Comparison of ENCODE assay signal across 17 cellular contexts in the genomic region with DNA sequence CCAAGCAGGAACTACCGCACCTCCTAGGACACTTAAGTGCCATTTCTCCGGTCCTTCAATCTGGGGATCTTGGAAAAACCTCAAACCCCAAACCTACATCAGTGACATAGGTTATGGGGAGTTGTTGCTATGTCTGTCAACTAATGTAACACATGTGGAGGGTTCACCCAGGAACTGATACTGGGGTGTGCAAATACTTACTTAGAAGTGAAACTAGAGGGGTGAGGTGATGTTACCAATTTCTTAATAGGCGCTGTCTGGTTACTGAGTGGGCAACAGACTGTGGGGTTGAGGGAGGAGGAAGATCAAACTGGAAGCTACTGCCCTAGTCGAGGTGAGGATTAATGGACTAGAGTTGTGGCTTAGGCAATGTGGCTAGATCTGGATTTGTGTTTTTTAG. TPM values are rescaled to one million over a fixed set of nuclear protein-coding genes. Genes with fewer than 3 reads are reported as not detected.
DNase-seq lines count a peak whose midpoint lies in the region; ATAC-seq, FAIRE-seq and TF ChIP-seq lines count a peak whose summit lies in the region.
"Had no signal": no experiment of that assay in that cellular context is flagged by ENCODE, and none has a peak within 500 bp of the region (broad histone marks: within the 10 kb centered on the region; RNA-seq: fewer than 3 reads in every experiment).

No MANE protein-coding gene starts in this region.

- no peaks in the 10 kb centered on the region for H4K20me1 ChIP-seq in H9 (ENCODE audit: control insufficient read depth, insufficient read depth, insufficient read length)

- no peak overlapping the region for H3K18ac ChIP-seq in H9 (ENCODE audit: insufficient read length, low read depth, low read length)

- TF ChIP-seq POLR2A in tibial nerve (IDR thresholded peaks at IDR 0.05) = no peak

- H3K4me3 ChIP-seq in CD4-positive, alpha-beta memory T cell (ENCODE audit: low read length in 2 of 2) = peak overlapping the region in 1 of 2 donors; percentile 28
- H3K4me3 ChIP-seq in tibial nerve = no peak overlapping the region

- no peak overlapping the region for H3K4me2 ChIP-seq in H9 (ENCODE audit: insufficient read depth, insufficient read length, low read length)

- no peaks in the 10 kb centered on the region for H3K27me3 ChIP-seq in CD4-positive, alpha-beta memory T cell (ENCODE audit: insufficient read depth, low read length)
- no peaks in the 10 kb centered on the region for H3K27me3 ChIP-seq in H9 (ENCODE audit: insufficient read depth, low read length)
- no peaks in the 10 kb centered on the region for H3K27me3 ChIP-seq in tibial nerve

- H3K4me1 Mint-ChIP-seq in CD4-positive, alpha-beta memory T cell = peaks cover 23 to 51% (median 40%) of the 10 kb centered on the region in 4 donors
- H3K4me1 Mint-ChIP-seq in H9 (peaks cover 11 to 16% of the 10 kb centered on the region in 2 experiments), neural crest cell (peaks cover 26% of the 10 kb centered on the region)
- peaks cover 43% of the 10 kb centered on the region for H3K4me1 Mint-ChIP-seq in activated naive CD8-positive, alpha-beta T cell treated with anti-CD3 and anti-CD28 coated beads, Interleukin-2, amount 50 U/mL, for 24 hours

- no peak overlapping the region for H3K27ac ChIP-seq in CD4-positive, alpha-beta memory T cell (ENCODE audit: low read depth, low read length)
- H3K27ac ChIP-seq in H9 (ENCODE audit: insufficient read length, low read depth, low read length) (no peak overlapping the region), tibial nerve (no peak overlapping the region)

- no peak overlapping the region for H2AK5ac ChIP-seq in H9 (ENCODE audit: insufficient read length, low read length)

- TF ChIP-seq CTCF in H9 (conservative IDR thresholded peaks at IDR 0.05) (no peak), neural crest cell (conservative IDR thresholded peaks at IDR 0.05) (no peak), tibial nerve (IDR thresholded peaks at IDR 0.05) (no peak)

- no peak for ATAC-seq in activated naive CD8-positive, alpha-beta T cell treated with anti-CD3 and anti-CD28 coated beads, Interleukin-2, amount 50 U/mL, for 24 hours
- ATAC-seq: activated CD4-positive, CD25-positive, alpha-beta regulatory T cell treated with anti-CD3 and anti-CD28 coated beads, Interleukin-2, amount 50 U/mL, for 24 hours; right cardiac atrium had no signal

- H2BK120ac ChIP-seq in H9 (ENCODE audit: low read depth, low read length, poor library complexity, severe bottlenecking) = no peak overlapping the region

- WGBS in H9 (ENCODE audit: extremely low coverage, insufficient read length, low lambda C conversion rate) = no CpG with 5 or more reads among the region's 4 CpGs
- 99% methylated on average over 4 of the region's 4 CpGs for WGBS in tibial nerve, 2 donors

- no peak overlapping the region for H3K4ac ChIP-seq in H9 (ENCODE audit: low read depth, low read length)

- no peaks in the 10 kb centered on the region for H3K79me1 ChIP-seq in H9 (ENCODE audit: insufficient read depth, low read depth, low read length, poor library complexity, severe bottlenecking)

- no peak for DNase-seq in CD4-positive, alpha-beta memory T cell
- DNase-seq in H9 (no peak), neural crest cell (ENCODE audit: low read depth, low spot score) (no peak), tibial nerve (ENCODE audit: low spot score in 2 of 2) (no peak), KG1 (lab: John Stamatoyannopoulos, UW) (no peak), urothelium cell line (ENCODE audit: low spot score) (no peak)
- DNase-seq in activated naive CD8-positive, alpha-beta T cell treated with anti-CD3 and anti-CD28 coated beads, Interleukin-2, amount 50 U/mL, for 24 hours = no peak
- DNase-seq: activated effector memory CD4-positive, alpha-beta T cell treated with Interleukin-2 at 50 U/mL for 16 hours; effector memory CD4-positive, alpha-beta T cell; IMR-90; NCI-H1436; NCI-H446 treated with DMSO at 0.1 percent for 48 hours; right cardiac atrium; stimulated activated CD4-positive, alpha-beta T cell treated with anti-CD3 and anti-CD28 coated beads, Interleukin-2, amount 100 ng/mL, for 48 hours had no signal

- CTCF ChIA-PET in CD4-positive, alpha-beta memory T cell (lab: Charles Lee; ENCODE audit: partially characterized antibody) = no interaction called here

- POLR2A ChIA-PET in CD4-positive, alpha-beta memory T cell (lab: Charles Lee; ENCODE audit: partially characterized antibody) = interaction anchor here (1.3 kb wide), 1 partner anchor 10 kb away, joined by 3 read pairs; no protein-coding TSS in a partner anchor

- H4K91ac ChIP-seq in H9 (ENCODE audit: insufficient read length, low read depth, low read length) = no peak overlapping the region

- H2AFZ ChIP-seq in H9 (ENCODE audit: low read length) = no peak overlapping the region

- no peak overlapping the region for H4K5ac ChIP-seq in H9 (ENCODE audit: insufficient read length, low read depth, low read length)

- no peak overlapping the region for H3K23ac ChIP-seq in H9 (ENCODE audit: insufficient read length, low read depth, low read length)

- no peak overlapping the region for H3K56ac ChIP-seq in H9 (ENCODE audit: insufficient read length, low read depth, low read length)

- H3K4me1 ChIP-seq in CD4-positive, alpha-beta memory T cell (ENCODE audit: insufficient read depth, low read length) = peaks cover 20% of the 10 kb centered on the region
- H3K4me1 ChIP-seq in H9 (ENCODE audit: insufficient read depth, low read length) (no peaks in the 10 kb centered on the region), tibial nerve (peaks cover 0 to 8% (median 0%) of the 10 kb centered on the region in 4 donors)

- H2BK12ac ChIP-seq in H9 (ENCODE audit: insufficient read length, low read depth, low read length) = no peak overlapping the region

- no peak overlapping the region for H2BK15ac ChIP-seq in H9 (ENCODE audit: low read depth, low read length)

- peaks cover 2% of the 10 kb centered on the region for H3K23me2 ChIP-seq in H9 (ENCODE audit: insufficient read length, low read depth, low read length, poor library complexity, severe bottlenecking)

- H3K9ac ChIP-seq in H9 (ENCODE audit: extremely low read depth, insufficient read length, low read length) = no peak overlapping the region

- peaks cover 0 to 11% of the 10 kb centered on the region in 2 donors for H3K9me3 ChIP-seq in CD4-positive, alpha-beta memory T cell (ENCODE audit: control insufficient read depth in 1 of 2, low read length in 2 of 2)
- H3K9me3 ChIP-seq in H9 (ENCODE audit: control insufficient read depth, low read depth, low read length) (no peaks in the 10 kb centered on the region), tibial nerve (peaks cover 0 to 97% (median 25%) of the 10 kb centered on the region in 4 donors)

- no peak overlapping the region for H3T11ph ChIP-seq in H9 (ENCODE audit: low read length)

- H3K4me3 Mint-ChIP-seq in CD4-positive, alpha-beta memory T cell = peak overlapping the region; percentile 18 to 82 (median 72)
- H3K4me3 Mint-ChIP-seq in H9 (peak overlapping the region; percentile 14 to 97; a peak in 3 of 5 replicates), neural crest cell (peak overlapping the region; percentile 54)
- peak overlapping the region; percentile 34 for H3K4me3 Mint-ChIP-seq in activated naive CD8-positive, alpha-beta T cell treated with anti-CD3 and anti-CD28 coated beads, Interleukin-2, amount 50 U/mL, for 24 hours

- H3K27me3 Mint-ChIP-seq in CD4-positive, alpha-beta memory T cell = no peaks in the 10 kb centered on the region
- H3K27me3 Mint-ChIP-seq in H9 (ENCODE audit: low read depth) = no peaks in the 10 kb centered on the region
- no peaks in the 10 kb centered on the region for H3K27me3 Mint-ChIP-seq in activated naive CD8-positive, alpha-beta T cell treated with anti-CD3 and anti-CD28 coated beads, Interleukin-2, amount 50 U/mL, for 24 hours
- H3K27me3 Mint-ChIP-seq in neural crest cell (ENCODE audit: low read depth) = no peaks in the 10 kb centered on the region

- TF ChIP-seq EP300 in tibial nerve (IDR thresholded peaks at IDR 0.05) = no peak

- FAIRE-seq in urothelium cell line (lab: Jason Lieb, UNC) = no peak
- FAIRE-seq: GM18507 had no signal

- no peak overlapping the region for H2BK5ac ChIP-seq in H9 (ENCODE audit: insufficient read length, low read length)

- no peak overlapping the region for H3K14ac ChIP-seq in H9 (ENCODE audit: insufficient read depth, low read length)

- no peak overlapping the region for H4K8ac ChIP-seq in H9 (replicated peaks; ENCODE audit: insufficient read length, low read depth, low read length)

- intact Hi-C loops in CD4-positive, alpha-beta memory T cell (cut with micrococcal nuclease) = no loop called here

- H3K36me3 ChIP-seq in CD4-positive, alpha-beta memory T cell (ENCODE audit: insufficient read depth, low read length) = peaks cover 22% of the 10 kb centered on the region
- peaks cover 0 to 79% (median 0%) of the 10 kb centered on the region in 3 donors for H3K36me3 ChIP-seq in tibial nerve

- peaks cover 9 to 62% (median 54%) of the 10 kb centered on the region in 8 donors for H3K9me3 Mint-ChIP-seq in CD4-positive, alpha-beta memory T cell
- H3K9me3 Mint-ChIP-seq in H9 = peaks cover 0 to 1% of the 10 kb centered on the region in 2 experiments; a peak in 1 of 5 replicates
- peaks cover 35% of the 10 kb centered on the region for H3K9me3 Mint-ChIP-seq in activated naive CD8-positive, alpha-beta T cell treated with anti-CD3 and anti-CD28 coated beads, Interleukin-2, amount 50 U/mL, for 24 hours
- peaks cover 12% of the 10 kb centered on the region for H3K9me3 Mint-ChIP-seq in neural crest cell

- H3K27ac Mint-ChIP-seq in CD4-positive, alpha-beta memory T cell = peak overlapping the region in 4 of 7 donors; percentile 2 to 81 (median 43)
- peak overlapping the region in 2 of 3 experiments; percentile 1 to 4; a peak in 1 of 7 replicates for H3K27ac Mint-ChIP-seq in H9
- H3K27ac Mint-ChIP-seq in activated naive CD8-positive, alpha-beta T cell treated with anti-CD3 and anti-CD28 coated beads, Interleukin-2, amount 50 U/mL, for 24 hours = no peak overlapping the region
- H3K27ac Mint-ChIP-seq in neural crest cell (ENCODE audit: unreplicated experiment) = no peak overlapping the region

- no peak overlapping the region for H2BK20ac ChIP-seq in H9 (ENCODE audit: low read depth, low read length, poor library complexity, severe bottlenecking)

- peaks cover 28% of the 10 kb centered on the region; the same call in 1 of the 2 replicates for H3K79me2 ChIP-seq in H9 (ENCODE audit: insufficient read depth, low read length)

- peaks cover 54 to 63% of the 10 kb centered on the region in 2 donors for H3K36me3 Mint-ChIP-seq in CD4-positive, alpha-beta memory T cell
- H3K36me3 Mint-ChIP-seq in H9 (ENCODE audit: insufficient read depth in 1 of 3, low read depth in 3 of 3) (peaks cover 28 to 46% (median 36%) of the 10 kb centered on the region in 3 experiments; a peak in 6 of 7 replicates), neural crest cell (ENCODE audit: low read depth) (peaks cover 42% of the 10 kb centered on the region)
- H3K36me3 Mint-ChIP-seq in activated naive CD8-positive, alpha-beta T cell treated with anti-CD3 and anti-CD28 coated beads, Interleukin-2, amount 50 U/mL, for 24 hours (ENCODE audit: low read depth) = peaks cover 70% of the 10 kb centered on the region

RNA-seq across cellular contexts. Expression of a gene that starts 1.9 kb away (rescaled TPM):
- 10 to 100 TPM; 46.4 to 51.7 TPM for total RNA-seq in CD4-positive, alpha-beta memory T cell
- 10 to 100 TPM; 15.0 to 23.8 TPM for polyA plus RNA-seq in CD4-positive, alpha-beta memory T cell
- total RNA-seq in H9 (2021) (14.8 and 17.6 TPM in 2 replicates), neural crest cell (19.6 and 20.1 TPM in 2 replicates), tibial nerve (10 to 100 TPM in 3 of 4 donors, 1 to 10 TPM in 1; 7.9 to 18.8 (median 13.4) TPM)

RNA-seq across cellular contexts. Expression of a gene that starts 24.8 kb away (rescaled TPM):
- total RNA-seq in CD4-positive, alpha-beta memory T cell = 10 to 100 TPM; 38.9 to 40.9 TPM
- polyA plus RNA-seq in CD4-positive, alpha-beta memory T cell = 1 to 10 TPM; 3.3 to 5.7 TPM
- total RNA-seq in H9 (2021) = 19.7 and 22.8 TPM in 2 replicates
- 25.6 and 25.9 TPM in 2 replicates for total RNA-seq in neural crest cell
- total RNA-seq in tibial nerve = 10 to 100 TPM; 10.8 to 18.4 (median 12.6) TPM

RNA-seq across cellular contexts. Expression of a gene that starts 43.3 kb away (rescaled TPM):
- total RNA-seq in CD4-positive, alpha-beta memory T cell = 10 to 100 TPM; 17.9 to 21.0 TPM
- polyA plus RNA-seq in CD4-positive, alpha-beta memory T cell = 1 to 10 TPM; 5.5 to 9.3 TPM
- 9.2 and 11.3 TPM in 2 replicates for total RNA-seq in H9 (2021)
- 7.3 and 8.8 TPM in 2 replicates for total RNA-seq in neural crest cell
- 10 to 100 TPM in 2 of 4 donors, 1 to 10 TPM in 2; 4.2 to 19.5 (median 10.5) TPM for total RNA-seq in tibial nerve

RNA-seq across cellular contexts. Expression of a gene that starts 44.0 kb away (rescaled TPM):
- total RNA-seq in CD4-positive, alpha-beta memory T cell = 10 to 100 TPM; 32.3 to 33.0 TPM
- 10 to 100 TPM; 18.1 to 24.0 TPM for polyA plus RNA-seq in CD4-positive, alpha-beta memory T cell
- total RNA-seq in H9 (2021) (9.0 and 9.3 TPM in 2 replicates), neural crest cell (11.9 and 13.5 TPM in 2 replicates), tibial nerve (1 to 10 TPM; 1.5 to 3.1 (median 2.5) TPM)
- total RNA-seq: G401 had no signal

RNA-seq across cellular contexts. Expression of a gene that starts 58.7 kb away (rescaled TPM):
- 10 to 100 TPM; 28.4 to 29.0 TPM for total RNA-seq in CD4-positive, alpha-beta memory T cell
- 1 to 10 TPM in 1 of 2 donors, under 1 TPM in 1; 0.27 to 2.2 TPM for polyA plus RNA-seq in CD4-positive, alpha-beta memory T cell
- total RNA-seq in H9 (2021) (41.8 and 45.2 TPM in 2 replicates), neural crest cell (21.6 and 22.6 TPM in 2 replicates), tibial nerve (10 to 100 TPM in 2 of 4 donors, 1 to 10 TPM in 2; 8.5 to 14.9 (median 10.1) TPM)

Comparison
In these comparisons a context has a peak if more than half of its experiments do, and no peak if none do; other contexts are left out.
1. H3K27ac Mint-ChIP-seq: peak in CD4-positive, alpha-beta memory T cell (4 of 7) and H9 (2 of 3); none in activated naive CD8-positive, alpha-beta T cell treated with anti-CD3 and anti-CD28 coated beads, Interleukin-2, amount 50 U/mL, for 24 hours (single experiment) and neural crest cell (single experiment).
2. Peak in every context shown above with its lines, with median percentiles within 50 percentile points of each other: H3K4me3 Mint-ChIP-seq.